Comparison of ENCODE assay signal across 9 cellular contexts in genomic region chr5:59037041-59037440, GRCh38.
DNase-seq lines count a peak whose midpoint lies in the region; ATAC-seq and TF ChIP-seq lines count a peak whose summit lies in the region.
"Had no signal": no experiment of that assay in that cellular context is flagged by ENCODE, and none has a peak within 500 bp of the region (broad histone marks: within the 10 kb centered on the region; RNA-seq: fewer than 3 reads in every experiment).

No MANE protein-coding gene starts in this region.

- H3K36me3 ChIP-seq in spleen, result no peaks in the 10 kb centered on the region
- H3K36me3 ChIP-seq: colonic mucosa had no signal

- no peak for DNase-seq in activated CD4-positive, alpha-beta T cell treated with anti-CD3 and anti-CD28 coated beads, Interleukin-2, amount 10 ng/mL, durations not matched to agents 24 days and 14 days
- no peak for DNase-seq in activated CD4-positive, alpha-beta T cell treated with anti-CD3 and anti-CD28 coated beads, Interleukin-2, amount 50 U/mL, for 4 hours
- DNase-seq in T-helper 2 cell treated with Interferon-gamma antibody and Interleukin-4, amounts not matched to agents 5 μg/mL and 100 μg/mL, for 36 hours (ENCODE audit: low spot score), result no peak
- no peak for DNase-seq in immature natural killer cell
- DNase-seq in spleen, result no peak
- no peak for DNase-seq in COLO829 (ENCODE audit: low spot score)
- no peak for DNase-seq in HUDEP-2 (lab: John Stamatoyannopoulos, UW; ENCODE audit: unreplicated experiment in 76 of 76)

- intact Hi-C loops in activated CD4-positive, alpha-beta T cell treated with anti-CD3 and anti-CD28 coated beads, Interleukin-2, amount 10 ng/mL, durations not matched to agents 24 days and 14 days (cut with micrococcal nuclease), result loop anchor here (2.0 kb wide), 1 partner anchor 150 kb away; no protein-coding TSS in a partner anchor
- intact Hi-C loops in spleen (cut with DNase I; ENCODE audit: low total_unique reads), result no loop called here

- peak overlapping the region in 3 of 8 donors; percentile 90 to 93 (median 92) for H3K27ac ChIP-seq in spleen

- H3K36me3 Mint-ChIP-seq in activated CD4-positive, alpha-beta T cell treated with anti-CD3 and anti-CD28 coated beads, Interleukin-2, amount 10 ng/mL, durations not matched to agents 24 days and 14 days (ENCODE audit: low read depth), result peaks cover 47% of the 10 kb centered on the region
- peaks cover 45% of the 10 kb centered on the region for H3K36me3 Mint-ChIP-seq in T-helper 2 cell treated with Interferon-gamma antibody and Interleukin-4, amounts not matched to agents 5 μg/mL and 100 μg/mL, for 36 hours (ENCODE audit: low read depth)
- no peaks in the 10 kb centered on the region for H3K36me3 Mint-ChIP-seq in immature natural killer cell

- no peaks in the 10 kb centered on the region for H3K9me3 ChIP-seq in spleen
- H3K9me3 ChIP-seq: colonic mucosa had no signal

- peak overlapping the region; percentile 99 for H3K27ac Mint-ChIP-seq in activated CD4-positive, alpha-beta T cell treated with anti-CD3 and anti-CD28 coated beads, Interleukin-2, amount 10 ng/mL, durations not matched to agents 24 days and 14 days
- peak overlapping the region; percentile 98 for H3K27ac Mint-ChIP-seq in T-helper 2 cell treated with Interferon-gamma antibody and Interleukin-4, amounts not matched to agents 5 μg/mL and 100 μg/mL, for 36 hours
- H3K27ac Mint-ChIP-seq in immature natural killer cell, result peak overlapping the region; percentile 79 to 99 (median 95)

- peak overlapping the region in 5 of 8 donors; percentile 3 to 85 (median 67) for H3K4me3 ChIP-seq in spleen

- no peaks in the 10 kb centered on the region for H3K27me3 Mint-ChIP-seq in activated CD4-positive, alpha-beta T cell treated with anti-CD3 and anti-CD28 coated beads, Interleukin-2, amount 10 ng/mL, durations not matched to agents 24 days and 14 days
- no peaks in the 10 kb centered on the region for H3K27me3 Mint-ChIP-seq in T-helper 2 cell treated with Interferon-gamma antibody and Interleukin-4, amounts not matched to agents 5 μg/mL and 100 μg/mL, for 36 hours (ENCODE audit: low read depth)
- peaks cover 2 to 23% (median 16%) of the 10 kb centered on the region in 3 donors for H3K27me3 Mint-ChIP-seq in immature natural killer cell (ENCODE audit: low read depth in 3 of 3)

- H3K4me3 Mint-ChIP-seq in activated CD4-positive, alpha-beta T cell treated with anti-CD3 and anti-CD28 coated beads, Interleukin-2, amount 10 ng/mL, durations not matched to agents 24 days and 14 days, result peak overlapping the region; percentile 92
- H3K4me3 Mint-ChIP-seq in T-helper 2 cell treated with Interferon-gamma antibody and Interleukin-4, amounts not matched to agents 5 μg/mL and 100 μg/mL, for 36 hours, result peak overlapping the region; percentile 84
- H3K4me3 Mint-ChIP-seq in immature natural killer cell, result peak overlapping the region; percentile 85 to 98 (median 95)

- 72 to 79% (median 76%) methylated on average over 2 of the region's 2 CpGs for WGBS in spleen, 5 donors

- peaks cover 50% of the 10 kb centered on the region for H3K4me1 Mint-ChIP-seq in activated CD4-positive, alpha-beta T cell treated with anti-CD3 and anti-CD28 coated beads, Interleukin-2, amount 10 ng/mL, durations not matched to agents 24 days and 14 days
- H3K4me1 Mint-ChIP-seq in T-helper 2 cell treated with Interferon-gamma antibody and Interleukin-4, amounts not matched to agents 5 μg/mL and 100 μg/mL, for 36 hours (ENCODE audit: low read depth), result peaks cover 50% of the 10 kb centered on the region
- peaks cover 71 to 85% of the 10 kb centered on the region in 2 donors for H3K4me1 Mint-ChIP-seq in immature natural killer cell

- TF ChIP-seq POLR2A in spleen (IDR thresholded peaks at IDR 0.05), result no peak

- TF ChIP-seq CTCF in spleen (IDR thresholded peaks at IDR 0.05 in 8 of 11, conservative IDR thresholded peaks at IDR 0.05 in 3 of 11), result no peak

- H3K27me3 ChIP-seq in spleen (replicated peaks in 1 of 7), result peaks cover 0 to 34% (median 19%) of the 10 kb centered on the region in 7 donors
- H3K27me3 ChIP-seq: colonic mucosa had no signal

- no peak for ATAC-seq in GM21367 (IDR thresholded peaks at IDR 0.05; ENCODE audit: unreplicated experiment)

- H3K9me3 Mint-ChIP-seq in activated CD4-positive, alpha-beta T cell treated with anti-CD3 and anti-CD28 coated beads, Interleukin-2, amount 10 ng/mL, durations not matched to agents 24 days and 14 days, result no peaks in the 10 kb centered on the region
- no peaks in the 10 kb centered on the region for H3K9me3 Mint-ChIP-seq in T-helper 2 cell treated with Interferon-gamma antibody and Interleukin-4, amounts not matched to agents 5 μg/mL and 100 μg/mL, for 36 hours
- H3K9me3 Mint-ChIP-seq in immature natural killer cell, result no peaks in the 10 kb centered on the region

- peaks cover 8 to 86% (median 44%) of the 10 kb centered on the region in 6 donors for H3K4me1 ChIP-seq in spleen
- H3K4me1 ChIP-seq: colonic mucosa had no signal
